1 cellular context compared by ENCODE assay signal in genomic region chr20:35568645-35569044, GRCh38.
TF ChIP-seq lines count a peak whose summit lies in the region.

No MANE protein-coding gene starts in this region.

TF ChIP-seq in K562, 482 proteins besides CTCF, POLR2A, EP300 and RAD21:
- TF ChIP-seq ZNF347 (CRISPR knock-in tag; IDR thresholded peaks at IDR 0.05; ENCODE audit: low read depth), result no peak
- peak; percentile 80 for TF ChIP-seq CTCFL (IDR thresholded peaks at IDR 0.05; ENCODE audit: borderline replicate concordance, insufficient read depth, low read depth, low read length, poor library complexity, severe bottlenecking)
- TF ChIP-seq BHLHE40 (IDR thresholded peaks at IDR 0.05; ENCODE audit: low read length), result no peak
- TF ChIP-seq ZNF133 (CRISPR knock-in tag; IDR thresholded peaks at IDR 0.05), result no peak
- no peak for TF ChIP-seq DIDO1 (tag; IDR thresholded peaks at IDR 0.05; ENCODE audit: low read depth)
- peak in 1 of 3 experiments; percentile 15 for TF ChIP-seq YY1 (IDR thresholded peaks at IDR 0.05; ENCODE audit: borderline replicate concordance in 1 of 3, control insufficient read depth in 1 of 3, extremely low read depth in 1 of 3, insufficient read depth in 3 of 3, insufficient read length in 1 of 3, insufficient replicate concordance in 2 of 3, low read depth in 1 of 3, low read length in 2 of 3)
- peak; percentile 49 for TF ChIP-seq TFAP4 (CRISPR knock-in tag; IDR thresholded peaks at IDR 0.05; ENCODE audit: borderline replicate concordance)
TF ChIP-seq in K562: peak in this region for 3.
